In the genomic region with DNA sequence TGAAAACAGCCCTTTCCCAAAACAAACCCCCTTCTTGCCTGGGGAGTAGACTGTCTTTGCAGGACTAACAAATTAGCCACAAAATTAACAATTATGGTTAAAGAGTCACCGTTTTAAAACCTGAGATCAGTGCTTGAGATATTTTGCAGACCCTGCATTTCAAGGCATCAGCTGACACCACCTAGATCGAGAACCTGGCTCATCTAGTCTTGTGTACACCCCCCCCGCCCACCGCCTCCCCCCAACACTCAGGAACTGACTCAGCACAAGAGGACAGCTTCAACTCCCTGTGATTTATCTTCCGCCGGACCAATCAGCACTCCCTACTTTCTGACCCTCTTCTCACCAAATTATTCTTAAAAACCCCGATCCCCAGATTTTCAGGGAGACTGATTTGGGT, we compare ENCODE assay signal across 26 cellular contexts.
"Had no signal": no experiment of that assay in that cellular context is flagged by ENCODE, and none has a peak within 500 bp of the region (broad histone marks: within the 10 kb centered on the region; RNA-seq: fewer than 3 reads in every experiment).

No MANE protein-coding gene starts in this region.

- H3K27me3 Mint-ChIP-seq: naive thymus-derived CD8-positive, alpha-beta T cell had no signal

- H3K4me1 ChIP-seq: psoas muscle, sigmoid colon, testis, tibial artery, upper lobe of left lung had no signal

- ATAC-seq: left lobe of liver; naive thymus-derived CD8-positive, alpha-beta T cell; psoas muscle; right cardiac atrium; stimulated activated effector memory CD8-positive, alpha-beta T cell treated with anti-CD3 and anti-CD28 coated beads, Interleukin-12 subunit alpha, Interleukin-12 subunit beta, amount 100 ng/mL, for 72 hours; stimulated activated naive CD8-positive, alpha-beta T cell treated with anti-CD3 and anti-CD28 coated beads, Interleukin-15, Interleukin-2, amounts not matched to agents 100 U/mL and 50 U/mL, for 24 hours had no signal

- H3K36me3 Mint-ChIP-seq: immature natural killer cell; naive thymus-derived CD8-positive, alpha-beta T cell; stimulated activated effector memory CD8-positive, alpha-beta T cell treated with anti-CD3 and anti-CD28 coated beads, Interleukin-12 subunit alpha, Interleukin-12 subunit beta, amount 100 ng/mL, for 72 hours had no signal

- H3K36me3 ChIP-seq: ovary, sigmoid colon, tibial artery, upper lobe of left lung had no signal

- H3K4me3 Mint-ChIP-seq: immature natural killer cell; naive thymus-derived CD8-positive, alpha-beta T cell; stimulated activated effector memory CD8-positive, alpha-beta T cell treated with anti-CD3 and anti-CD28 coated beads, Interleukin-12 subunit alpha, Interleukin-12 subunit beta, amount 100 ng/mL, for 72 hours had no signal

- H3K4me1 Mint-ChIP-seq: immature natural killer cell; naive thymus-derived CD8-positive, alpha-beta T cell; stimulated activated effector memory CD8-positive, alpha-beta T cell treated with anti-CD3 and anti-CD28 coated beads, Interleukin-12 subunit alpha, Interleukin-12 subunit beta, amount 100 ng/mL, for 72 hours had no signal

- H3K27ac Mint-ChIP-seq: immature natural killer cell; naive thymus-derived CD8-positive, alpha-beta T cell; stimulated activated effector memory CD8-positive, alpha-beta T cell treated with anti-CD3 and anti-CD28 coated beads, Interleukin-12 subunit alpha, Interleukin-12 subunit beta, amount 100 ng/mL, for 72 hours had no signal

- H3K4me3 ChIP-seq: dorsolateral prefrontal cortex, lung, ovary, psoas muscle, sigmoid colon, tibial artery, upper lobe of left lung had no signal

- H3K9me3 ChIP-seq: ovary, psoas muscle, sigmoid colon, testis, tibial artery, upper lobe of left lung had no signal

- H3K27me3 ChIP-seq: dorsolateral prefrontal cortex, ovary, sigmoid colon, testis, tibial artery, upper lobe of left lung had no signal

- DNase-seq: dorsolateral prefrontal cortex; effector CD4-positive, alpha-beta T cell; hypothalamus; immature natural killer cell; mesenchymal stem cell; naive thymus-derived CD8-positive, alpha-beta T cell; occipital lobe; ovary; posterior cingulate gyrus; psoas muscle; right cardiac atrium; sigmoid colon; stimulated activated CD4-positive, alpha-beta T cell treated with anti-CD3 and anti-CD28 coated beads, Interleukin-2, amount 100 ng/mL, for 24 hours; stimulated activated CD4-positive, alpha-beta T cell treated with anti-CD3 and anti-CD28 coated beads, Interleukin-4, amount 100 ng/mL, for 24 hours; stimulated activated naive CD8-positive, alpha-beta T cell treated with anti-CD3 and anti-CD28 coated beads, Interleukin-15, Interleukin-2, amounts not matched to agents 100 U/mL and 50 U/mL, for 24 hours; substantia nigra; testis; tibial artery had no signal

- H3K27ac ChIP-seq: dorsolateral prefrontal cortex, ovary, psoas muscle, sigmoid colon, testis, tibial artery, upper lobe of left lung had no signal

- FAIRE-seq: colon, frontal cortex, keratinocyte, urothelium cell line had no signal
